In genomic region chr1:230680300-230681025, GRCh38 we compare ENCODE assay signal across 1 cellular context.
A peak's percentile ranks its signal among the peaks of the same experiment; 100 is the strongest.
TF ChIP-seq lines count a peak whose summit lies in the region.

No MANE protein-coding gene starts in this region.

TF ChIP-seq in HepG2, 621 proteins besides CTCF, POLR2A, EP300 and RAD21 (continued from another document and continues in another):
- TF ChIP-seq, protein P1, sequence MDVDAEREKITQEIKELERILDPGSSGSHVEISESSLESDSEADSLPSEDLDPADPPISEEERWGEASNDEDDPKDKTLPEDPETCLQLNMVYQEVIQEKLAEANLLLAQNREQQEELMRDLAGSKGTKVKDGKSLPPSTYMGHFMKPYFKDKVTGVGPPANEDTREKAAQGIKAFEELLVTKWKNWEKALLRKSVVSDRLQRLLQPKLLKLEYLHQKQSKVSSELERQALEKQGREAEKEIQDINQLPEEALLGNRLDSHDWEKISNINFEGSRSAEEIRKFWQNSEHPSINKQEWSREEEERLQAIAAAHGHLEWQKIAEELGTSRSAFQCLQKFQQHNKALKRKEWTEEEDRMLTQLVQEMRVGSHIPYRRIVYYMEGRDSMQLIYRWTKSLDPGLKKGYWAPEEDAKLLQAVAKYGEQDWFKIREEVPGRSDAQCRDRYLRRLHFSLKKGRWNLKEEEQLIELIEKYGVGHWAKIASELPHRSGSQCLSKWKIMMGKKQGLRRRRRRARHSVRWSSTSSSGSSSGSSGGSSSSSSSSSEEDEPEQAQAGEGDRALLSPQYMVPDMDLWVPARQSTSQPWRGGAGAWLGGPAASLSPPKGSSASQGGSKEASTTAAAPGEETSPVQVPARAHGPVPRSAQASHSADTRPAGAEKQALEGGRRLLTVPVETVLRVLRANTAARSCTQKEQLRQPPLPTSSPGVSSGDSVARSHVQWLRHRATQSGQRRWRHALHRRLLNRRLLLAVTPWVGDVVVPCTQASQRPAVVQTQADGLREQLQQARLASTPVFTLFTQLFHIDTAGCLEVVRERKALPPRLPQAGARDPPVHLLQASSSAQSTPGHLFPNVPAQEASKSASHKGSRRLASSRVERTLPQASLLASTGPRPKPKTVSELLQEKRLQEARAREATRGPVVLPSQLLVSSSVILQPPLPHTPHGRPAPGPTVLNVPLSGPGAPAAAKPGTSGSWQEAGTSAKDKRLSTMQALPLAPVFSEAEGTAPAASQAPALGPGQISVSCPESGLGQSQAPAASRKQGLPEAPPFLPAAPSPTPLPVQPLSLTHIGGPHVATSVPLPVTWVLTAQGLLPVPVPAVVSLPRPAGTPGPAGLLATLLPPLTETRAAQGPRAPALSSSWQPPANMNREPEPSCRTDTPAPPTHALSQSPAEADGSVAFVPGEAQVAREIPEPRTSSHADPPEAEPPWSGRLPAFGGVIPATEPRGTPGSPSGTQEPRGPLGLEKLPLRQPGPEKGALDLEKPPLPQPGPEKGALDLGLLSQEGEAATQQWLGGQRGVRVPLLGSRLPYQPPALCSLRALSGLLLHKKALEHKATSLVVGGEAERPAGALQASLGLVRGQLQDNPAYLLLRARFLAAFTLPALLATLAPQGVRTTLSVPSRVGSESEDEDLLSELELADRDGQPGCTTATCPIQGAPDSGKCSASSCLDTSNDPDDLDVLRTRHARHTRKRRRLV (CRISPR knock-in tag; IDR thresholded peaks at IDR 0.05) = no peak
- TF ChIP-seq, protein P2, sequence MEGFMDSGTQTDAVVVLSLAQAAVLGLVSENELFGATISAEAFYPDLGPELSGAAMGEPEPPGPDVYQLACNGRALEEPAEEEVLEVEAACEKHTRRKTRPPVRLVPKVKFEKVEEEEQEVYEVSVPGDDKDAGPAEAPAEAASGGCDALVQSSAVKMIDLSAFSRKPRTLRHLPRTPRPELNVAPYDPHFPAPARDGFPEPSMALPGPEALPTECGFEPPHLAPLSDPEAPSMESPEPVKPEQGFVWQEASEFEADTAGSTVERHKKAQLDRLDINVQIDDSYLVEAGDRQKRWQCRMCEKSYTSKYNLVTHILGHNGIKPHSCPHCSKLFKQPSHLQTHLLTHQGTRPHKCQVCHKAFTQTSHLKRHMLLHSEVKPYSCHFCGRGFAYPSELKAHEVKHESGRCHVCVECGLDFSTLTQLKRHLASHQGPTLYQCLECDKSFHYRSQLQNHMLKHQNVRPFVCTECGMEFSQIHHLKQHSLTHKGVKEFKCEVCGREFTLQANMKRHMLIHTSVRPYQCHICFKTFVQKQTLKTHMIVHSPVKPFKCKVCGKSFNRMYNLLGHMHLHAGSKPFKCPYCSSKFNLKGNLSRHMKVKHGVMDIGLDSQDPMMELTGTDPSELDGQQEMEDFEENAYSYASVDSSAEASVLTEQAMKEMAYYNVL (CRISPR knock-in tag; IDR thresholded peaks at IDR 0.05; ENCODE audit: borderline replicate concordance) = peak; percentile 74
- TF ChIP-seq CHCHD3 (CRISPR knock-in tag; IDR thresholded peaks at IDR 0.05) (no peak), ZNF768 (CRISPR knock-in tag; IDR thresholded peaks at IDR 0.05) (no peak), ZSCAN9 (CRISPR knock-in tag; IDR thresholded peaks at IDR 0.05; ENCODE audit: borderline replicate concordance) (peak; percentile 52; the same call in 1 of the 2 replicates), PHF8 (CRISPR knock-in tag; IDR thresholded peaks at IDR 0.05) (0 out of 2 replicates have a peak, but pooled peaks have one; percentile 20), ZNF691 (CRISPR knock-in tag; IDR thresholded peaks at IDR 0.05; ENCODE audit: borderline replicate concordance, low read depth) (no peak), ZNF891 (CRISPR knock-in tag; IDR thresholded peaks at IDR 0.05) (no peak), HDAC1 (CRISPR knock-in tag; IDR thresholded peaks at IDR 0.05) (peak; percentile 51; the same call in 1 of the 2 replicates), ZBTB3 (CRISPR knock-in tag; IDR thresholded peaks at IDR 0.05; ENCODE audit: borderline replicate concordance, low read depth) (no peak), ZNF503 (CRISPR knock-in tag; IDR thresholded peaks at IDR 0.05) (0 out of 2 replicates have a peak, but pooled peaks have one; percentile 42), MED1 (CRISPR knock-in tag; IDR thresholded peaks at IDR 0.05) (peak; percentile 57), NFIC (IDR thresholded peaks at IDR 0.05; ENCODE audit: low read length) (0 out of 2 replicates have a peak, but pooled peaks have one; percentile 69), MBD4 (IDR thresholded peaks at IDR 0.05; ENCODE audit: borderline replicate concordance, low read length) (no peak), E2F2 (CRISPR knock-in tag; IDR thresholded peaks at IDR 0.05; ENCODE audit: borderline replicate concordance) (no peak), SMARCE1 (IDR thresholded peaks at IDR 0.05; ENCODE audit: borderline replicate concordance) (no peak), HNRNPL (IDR thresholded peaks at IDR 0.05; ENCODE audit: low read depth, low read length) (no peak), ZNF781 (CRISPR knock-in tag; IDR thresholded peaks at IDR 0.05; ENCODE audit: borderline replicate concordance, not compliant biosample characterization) (no peak), MAFF (IDR thresholded peaks at IDR 0.05; ENCODE audit: low read depth, low read length) (peak; percentile 85)
- TF ChIP-seq, protein P3, sequence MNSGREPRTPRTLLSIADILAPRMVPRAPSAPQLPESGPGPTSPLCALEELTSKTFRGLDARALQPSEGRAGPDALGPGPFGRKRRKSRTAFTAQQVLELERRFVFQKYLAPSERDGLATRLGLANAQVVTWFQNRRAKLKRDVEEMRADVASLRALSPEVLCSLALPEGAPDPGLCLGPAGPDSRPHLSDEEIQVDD (CRISPR knock-in tag; IDR thresholded peaks at IDR 0.05; ENCODE audit: borderline replicate concordance) = no peak
- TF ChIP-seq, protein P4, sequence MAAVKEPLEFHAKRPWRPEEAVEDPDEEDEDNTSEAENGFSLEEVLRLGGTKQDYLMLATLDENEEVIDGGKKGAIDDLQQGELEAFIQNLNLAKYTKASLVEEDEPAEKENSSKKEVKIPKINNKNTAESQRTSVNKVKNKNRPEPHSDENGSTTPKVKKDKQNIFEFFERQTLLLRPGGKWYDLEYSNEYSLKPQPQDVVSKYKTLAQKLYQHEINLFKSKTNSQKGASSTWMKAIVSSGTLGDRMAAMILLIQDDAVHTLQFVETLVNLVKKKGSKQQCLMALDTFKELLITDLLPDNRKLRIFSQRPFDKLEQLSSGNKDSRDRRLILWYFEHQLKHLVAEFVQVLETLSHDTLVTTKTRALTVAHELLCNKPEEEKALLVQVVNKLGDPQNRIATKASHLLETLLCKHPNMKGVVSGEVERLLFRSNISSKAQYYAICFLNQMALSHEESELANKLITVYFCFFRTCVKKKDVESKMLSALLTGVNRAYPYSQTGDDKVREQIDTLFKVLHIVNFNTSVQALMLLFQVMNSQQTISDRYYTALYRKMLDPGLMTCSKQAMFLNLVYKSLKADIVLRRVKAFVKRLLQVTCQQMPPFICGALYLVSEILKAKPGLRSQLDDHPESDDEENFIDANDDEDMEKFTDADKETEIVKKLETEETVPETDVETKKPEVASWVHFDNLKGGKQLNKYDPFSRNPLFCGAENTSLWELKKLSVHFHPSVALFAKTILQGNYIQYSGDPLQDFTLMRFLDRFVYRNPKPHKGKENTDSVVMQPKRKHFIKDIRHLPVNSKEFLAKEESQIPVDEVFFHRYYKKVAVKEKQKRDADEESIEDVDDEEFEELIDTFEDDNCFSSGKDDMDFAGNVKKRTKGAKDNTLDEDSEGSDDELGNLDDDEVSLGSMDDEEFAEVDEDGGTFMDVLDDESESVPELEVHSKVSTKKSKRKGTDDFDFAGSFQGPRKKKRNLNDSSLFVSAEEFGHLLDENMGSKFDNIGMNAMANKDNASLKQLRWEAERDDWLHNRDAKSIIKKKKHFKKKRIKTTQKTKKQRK (IDR thresholded peaks at IDR 0.05; ENCODE audit: low read length) = no peak
- TF ChIP-seq, protein P5, sequence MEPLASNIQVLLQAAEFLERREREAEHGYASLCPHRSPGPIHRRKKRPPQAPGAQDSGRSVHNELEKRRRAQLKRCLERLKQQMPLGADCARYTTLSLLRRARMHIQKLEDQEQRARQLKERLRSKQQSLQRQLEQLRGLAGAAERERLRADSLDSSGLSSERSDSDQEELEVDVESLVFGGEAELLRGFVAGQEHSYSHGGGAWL (CRISPR knock-in tag; IDR thresholded peaks at IDR 0.05) = no peak
- TF ChIP-seq, protein P6, sequence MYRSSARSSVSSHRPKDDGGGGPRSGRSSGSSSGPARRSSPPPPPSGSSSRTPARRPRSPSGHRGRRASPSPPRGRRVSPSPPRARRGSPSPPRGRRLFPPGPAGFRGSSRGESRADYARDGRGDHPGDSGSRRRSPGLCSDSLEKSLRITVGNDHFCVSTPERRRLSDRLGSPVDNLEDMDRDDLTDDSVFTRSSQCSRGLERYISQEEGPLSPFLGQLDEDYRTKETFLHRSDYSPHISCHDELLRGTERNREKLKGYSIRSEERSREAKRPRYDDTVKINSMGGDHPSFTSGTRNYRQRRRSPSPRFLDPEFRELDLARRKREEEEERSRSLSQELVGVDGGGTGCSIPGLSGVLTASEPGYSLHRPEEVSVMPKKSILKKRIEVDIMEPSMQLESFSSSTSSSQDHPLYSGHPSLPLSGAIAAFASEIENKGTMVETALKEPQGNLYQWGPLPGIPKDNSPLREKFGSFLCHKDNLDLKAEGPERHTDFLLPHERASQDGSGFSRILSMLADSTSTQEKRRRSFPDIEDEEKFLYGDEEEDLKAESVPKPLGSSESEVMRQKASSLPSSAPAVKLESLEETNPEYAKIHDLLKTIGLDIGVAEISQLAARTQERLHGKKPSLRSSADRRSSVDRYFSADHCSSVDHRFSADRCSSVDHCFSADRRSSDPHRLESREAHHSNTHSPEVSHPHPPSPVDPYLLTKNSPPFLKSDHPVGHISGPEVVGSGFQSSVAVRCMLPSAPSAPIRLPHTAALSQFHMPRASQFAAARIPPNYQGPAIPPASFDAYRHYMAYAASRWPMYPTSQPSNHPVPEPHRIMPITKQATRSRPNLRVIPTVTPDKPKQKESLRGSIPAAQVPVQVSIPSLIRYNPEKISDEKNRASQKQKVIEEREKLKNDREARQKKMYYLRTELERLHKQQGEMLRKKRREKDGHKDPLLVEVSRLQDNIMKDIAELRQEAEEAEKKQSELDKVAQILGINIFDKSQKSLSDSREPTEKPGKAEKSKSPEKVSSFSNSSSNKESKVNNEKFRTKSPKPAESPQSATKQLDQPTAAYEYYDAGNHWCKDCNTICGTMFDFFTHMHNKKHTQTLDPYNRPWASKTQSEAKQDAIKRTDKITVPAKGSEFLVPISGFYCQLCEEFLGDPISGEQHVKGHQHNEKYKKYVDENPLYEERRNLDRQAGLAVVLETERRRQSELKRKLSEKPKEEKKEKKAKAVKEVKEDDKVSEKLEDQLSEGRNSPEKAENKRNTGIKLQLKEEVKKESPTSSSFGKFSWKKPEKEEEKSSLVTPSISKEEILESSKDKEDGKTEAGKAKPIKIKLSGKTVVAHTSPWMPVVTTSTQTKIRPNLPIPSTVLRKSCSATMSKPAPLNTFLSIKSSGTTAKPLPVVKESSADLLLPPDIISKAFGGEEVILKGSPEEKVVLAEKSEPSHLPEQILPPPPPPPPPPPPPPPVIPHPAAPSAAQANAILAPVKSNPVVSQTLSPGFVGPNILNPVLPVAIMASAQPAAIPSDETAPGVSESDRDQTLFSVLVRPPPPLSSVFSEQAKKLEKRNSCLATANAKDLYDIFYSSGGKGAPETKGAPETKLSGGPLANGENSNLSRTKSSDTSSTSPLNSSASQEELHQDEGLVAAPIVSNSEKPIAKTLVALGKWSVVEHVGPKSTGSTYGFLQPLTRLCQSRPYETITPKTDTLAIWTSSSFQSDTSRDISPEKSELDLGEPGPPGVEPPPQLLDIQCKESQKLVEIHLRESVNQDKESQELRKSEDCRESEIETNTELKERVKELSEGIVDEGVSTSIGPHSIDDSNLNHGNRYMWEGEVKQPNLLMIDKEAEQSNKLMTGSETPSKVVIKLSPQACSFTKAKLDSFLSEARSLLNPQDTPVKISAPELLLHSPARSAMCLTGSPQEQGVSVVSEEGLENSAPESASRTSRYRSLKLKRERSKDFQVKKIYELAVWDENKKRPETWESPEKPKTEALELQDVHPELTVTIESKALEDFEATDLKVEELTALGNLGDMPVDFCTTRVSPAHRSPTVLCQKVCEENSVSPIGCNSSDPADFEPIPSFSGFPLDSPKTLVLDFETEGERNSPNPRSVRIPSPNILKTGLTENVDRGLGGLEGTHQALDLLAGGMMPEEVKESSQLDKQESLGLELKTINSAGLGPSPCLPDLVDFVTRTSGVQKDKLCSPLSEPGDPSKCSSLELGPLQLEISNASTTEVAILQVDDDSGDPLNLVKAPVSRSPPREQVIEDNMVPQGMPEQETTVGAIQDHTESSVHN (CRISPR knock-in tag; IDR thresholded peaks at IDR 0.05) = no peak
